1 cellular context compared by ENCODE assay signal in the genomic region with DNA sequence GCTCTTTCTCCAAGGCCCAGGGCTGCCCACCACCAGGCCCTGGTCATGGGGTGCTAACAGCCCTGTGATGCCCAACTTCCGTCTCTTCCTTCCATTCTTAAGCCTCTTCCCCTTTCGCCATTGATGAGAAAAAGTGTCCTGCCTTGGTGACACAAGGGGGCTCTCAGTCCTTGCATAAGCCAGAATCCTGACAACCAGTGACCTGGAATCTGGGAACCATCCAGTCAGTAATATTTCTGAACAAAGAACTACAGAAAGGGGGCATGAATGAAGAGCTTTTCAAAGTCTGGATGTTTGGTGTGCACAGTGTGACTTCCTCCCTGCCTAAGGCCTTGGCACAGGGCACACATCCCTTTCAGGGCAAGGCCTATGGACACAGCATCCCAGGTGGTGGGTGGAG.
TF ChIP-seq lines count a peak whose summit lies in the region.

No MANE protein-coding gene starts in this region.

TF ChIP-seq in Ishikawa, 13 proteins besides CTCF, POLR2A, EP300 and RAD21 (continued from another document):
- no peak for TF ChIP-seq TEAD4 (IDR thresholded peaks at IDR 0.05)
- no peak for TF ChIP-seq YY1 (IDR thresholded peaks at IDR 0.05; ENCODE audit: low read depth)
- TF ChIP-seq ZBTB7A (IDR thresholded peaks at IDR 0.05; ENCODE audit: low read depth) = no peak
- TF ChIP-seq TCF12 (IDR thresholded peaks at IDR 0.05; ENCODE audit: low read depth) = no peak
- no peak for TF ChIP-seq EGR1 (IDR thresholded peaks at IDR 0.05)
- TF ChIP-seq NFIC (IDR thresholded peaks at IDR 0.05) = no peak
- no peak for TF ChIP-seq CEBPB (IDR thresholded peaks at IDR 0.05)
